ENCODE assay signal across 8 cellular contexts in genomic region chr18:46946656-46947282, GRCh38. TPM values are rescaled to one million over a fixed set of nuclear protein-coding genes. Genes with fewer than 3 reads are reported as not detected.
DNase-seq lines count a peak whose midpoint lies in the region; ATAC-seq and TF ChIP-seq lines count a peak whose summit lies in the region.

No MANE protein-coding gene starts in this region.

- H3K27me3 Mint-ChIP-seq in endothelial cell (ENCODE audit: unreplicated experiment) = no peaks in the 10 kb centered on the region

- H3K4me1 Mint-ChIP-seq in endothelial cell (ENCODE audit: unreplicated experiment) = no peaks in the 10 kb centered on the region

- H3K27ac Mint-ChIP-seq in endothelial cell (ENCODE audit: unreplicated experiment) = no peak overlapping the region

- peak; percentile 99 for ATAC-seq in HG02759 (IDR thresholded peaks at IDR 0.05; ENCODE audit: unreplicated experiment)

- H3K36me3 Mint-ChIP-seq in endothelial cell (ENCODE audit: low read depth, unreplicated experiment) = no peaks in the 10 kb centered on the region

- DNase-seq in GM13977 (ENCODE audit: low spot score) = peak; percentile 83
- DNase-seq in NCI-H2107 treated with DMSO at 0.1 percent for 48 hours (lab: John Stamatoyannopoulos, UW; ENCODE audit: unreplicated experiment) = peak; percentile 85
- DNase-seq in activated CD4-positive, alpha-beta T cell treated with anti-CD3 and anti-CD28 coated beads, Interleukin-2, amount 50 U/mL, for 48 hours = peak; percentile 66 to 73
- peak; percentile 81 for DNase-seq in endothelial cell (ENCODE audit: low spot score)
- DNase-seq in mesenteric fat pad (ENCODE audit: low spot score) = peak; percentile 90
- peak; percentile 9 for DNase-seq in stimulated activated CD8-positive, alpha-beta memory T cell treated with anti-CD3 and anti-CD28 coated beads, Interleukin-15, amount 100 ng/mL, for 1 hour (ENCODE audit: low read depth)
- no peak for DNase-seq in H4 (ENCODE audit: low spot score)

- in situ Hi-C loops in GM13977 (cut with MboI; ENCODE audit: low pct_unique_long_range_greater_than_20kb, low sequenced_read_pairs, unreplicated experiment) = no loop called here

- TF ChIP-seq CTCF in GM13977 (IDR thresholded peaks at IDR 0.05; ENCODE audit: extremely low read depth, insufficient read depth, missing control alignments) = no peak
- no peak for TF ChIP-seq CTCF in endothelial cell (IDR thresholded peaks at IDR 0.05; ENCODE audit: unreplicated experiment)

- no peaks in the 10 kb centered on the region for H3K9me3 Mint-ChIP-seq in endothelial cell (ENCODE audit: unreplicated experiment)

- no peak overlapping the region for H3K4me3 Mint-ChIP-seq in endothelial cell (ENCODE audit: unreplicated experiment)

RNA-seq across cellular contexts. Expression of gene KATNAL2, which starts 29.4 kb away (rescaled TPM):
- 7.9 TPM for total RNA-seq in endothelial cell (ENCODE audit: unreplicated experiment)
- 4.8 TPM for total RNA-seq in mesenteric fat pad
- 6.7 and 6.8 TPM in 2 replicates for total RNA-seq in H4 (2014; rRNA removed; shearing (Covaris generic))

RNA-seq across cellular contexts. Expression of gene PIAS2, which starts 29.5 kb away (rescaled TPM):
- total RNA-seq in endothelial cell (ENCODE audit: unreplicated experiment) (47.5 TPM), mesenteric fat pad (41.3 TPM)
- total RNA-seq in H4 (2014; rRNA removed; shearing (Covaris generic)) = 20.3 and 25.6 TPM in 2 replicates
